Comparison of ENCODE assay signal across 1 cellular context in genomic region chr12:11653215-11653753, GRCh38.
TF ChIP-seq lines count a peak whose summit lies in the region.

No MANE protein-coding gene starts in this region.

TF ChIP-seq in SK-N-SH treated with all-trans-retinoic acid at 6 μM for 48 hours, 23 proteins besides CTCF, POLR2A, EP300 and RAD21 (continued from another document):
- TF ChIP-seq, protein P1, sequence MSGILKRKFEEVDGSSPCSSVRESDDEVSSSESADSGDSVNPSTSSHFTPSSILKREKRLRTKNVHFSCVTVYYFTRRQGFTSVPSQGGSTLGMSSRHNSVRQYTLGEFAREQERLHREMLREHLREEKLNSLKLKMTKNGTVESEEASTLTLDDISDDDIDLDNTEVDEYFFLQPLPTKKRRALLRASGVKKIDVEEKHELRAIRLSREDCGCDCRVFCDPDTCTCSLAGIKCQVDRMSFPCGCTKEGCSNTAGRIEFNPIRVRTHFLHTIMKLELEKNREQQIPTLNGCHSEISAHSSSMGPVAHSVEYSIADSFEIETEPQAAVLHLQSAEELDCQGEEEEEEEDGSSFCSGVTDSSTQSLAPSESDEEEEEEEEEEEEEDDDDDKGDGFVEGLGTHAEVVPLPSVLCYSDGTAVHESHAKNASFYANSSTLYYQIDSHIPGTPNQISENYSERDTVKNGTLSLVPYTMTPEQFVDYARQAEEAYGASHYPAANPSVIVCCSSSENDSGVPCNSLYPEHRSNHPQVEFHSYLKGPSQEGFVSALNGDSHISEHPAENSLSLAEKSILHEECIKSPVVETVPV (CRISPR knock-in tag; IDR thresholded peaks at IDR 0.05), result no peak
- TF ChIP-seq CSDC2 (CRISPR knock-in tag; IDR thresholded peaks at IDR 0.05) (no peak), ARNTL (CRISPR knock-in tag; IDR thresholded peaks at IDR 0.05; ENCODE audit: borderline replicate concordance, low read depth) (no peak), ZNF8 (CRISPR knock-in tag; IDR thresholded peaks at IDR 0.05) (no peak), ZNF70 (CRISPR knock-in tag; IDR thresholded peaks at IDR 0.05) (no peak)
- TF ChIP-seq, protein P2, sequence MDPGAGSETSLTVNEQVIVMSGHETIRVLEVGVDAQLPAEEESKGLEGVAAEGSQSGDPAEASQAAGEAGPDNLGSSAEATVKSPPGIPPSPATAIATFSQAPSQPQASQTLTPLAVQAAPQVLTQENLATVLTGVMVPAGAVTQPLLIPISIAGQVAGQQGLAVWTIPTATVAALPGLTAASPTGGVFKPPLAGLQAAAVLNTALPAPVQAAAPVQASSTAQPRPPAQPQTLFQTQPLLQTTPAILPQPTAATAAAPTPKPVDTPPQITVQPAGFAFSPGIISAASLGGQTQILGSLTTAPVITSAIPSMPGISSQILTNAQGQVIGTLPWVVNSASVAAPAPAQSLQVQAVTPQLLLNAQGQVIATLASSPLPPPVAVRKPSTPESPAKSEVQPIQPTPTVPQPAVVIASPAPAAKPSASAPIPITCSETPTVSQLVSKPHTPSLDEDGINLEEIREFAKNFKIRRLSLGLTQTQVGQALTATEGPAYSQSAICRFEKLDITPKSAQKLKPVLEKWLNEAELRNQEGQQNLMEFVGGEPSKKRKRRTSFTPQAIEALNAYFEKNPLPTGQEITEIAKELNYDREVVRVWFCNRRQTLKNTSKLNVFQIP (CRISPR knock-in tag; IDR thresholded peaks at IDR 0.05; ENCODE audit: borderline replicate concordance, low read depth), result no peak
